In genomic region chr2:172231508-172231907, GRCh38 we compare ENCODE assay signal across 15 cellular contexts.
DNase-seq lines count a peak whose midpoint lies in the region; FAIRE-seq and TF ChIP-seq lines count a peak whose summit lies in the region.
"Had no signal": no experiment of that assay in that cellular context is flagged by ENCODE, and none has a peak within 500 bp of the region (broad histone marks: within the 10 kb centered on the region; RNA-seq: fewer than 3 reads in every experiment).

No MANE protein-coding gene starts in this region.

- peak overlapping the region; percentile 47 for H3K27ac ChIP-seq in caudate nucleus (ENCODE audit: low read depth, low read length)
- peak overlapping the region in 1 of 2 donors; percentile 15 for H3K27ac ChIP-seq in ovary
- H3K27ac ChIP-seq: C4-2B, WERI-Rb-1 had no signal

- no peak for TF ChIP-seq EP300 in ovary (IDR thresholded peaks at IDR 0.05)

- no peak for TF ChIP-seq CTCF in mesothelial cell of epicardium (IDR thresholded peaks at IDR 0.05; ENCODE audit: unreplicated experiment)
- TF ChIP-seq CTCF in nephron progenitor cell (IDR thresholded peaks at IDR 0.05) = no peak
- no peak for TF ChIP-seq CTCF in ovary (IDR thresholded peaks at IDR 0.05)

- peaks cover 35% of the 10 kb centered on the region for H3K4me1 ChIP-seq in ovary (ENCODE audit: insufficient read depth)

- TF ChIP-seq POLR2A in ovary (IDR thresholded peaks at IDR 0.05) = no peak

- H3K27me3 Mint-ChIP-seq in mesothelial cell of epicardium (ENCODE audit: low read depth) (peaks cover 28% of the 10 kb centered on the region), nephron progenitor cell (ENCODE audit: low read depth, poor library complexity) (peaks cover 39% of the 10 kb centered on the region)

- H3K4me3 ChIP-seq in ovary (no peak overlapping the region), MG63 (no peak overlapping the region)

- no peaks in the 10 kb centered on the region for H3K27me3 ChIP-seq in ovary
- no peaks in the 10 kb centered on the region for H3K27me3 ChIP-seq in MG63

- H3K36me3 ChIP-seq in ovary = no peaks in the 10 kb centered on the region
- no peaks in the 10 kb centered on the region for H3K36me3 ChIP-seq in MG63
- H3K36me3 ChIP-seq: WERI-Rb-1 had no signal

- DNase-seq in NCI-H69 (lab: John Stamatoyannopoulos, UW) (peak; percentile 13), caudate nucleus (lab: John Stamatoyannopoulos, UW) (peak in 2 of 61 donors; percentile 32 to 65), mesothelial cell of epicardium (ENCODE audit: low spot score in 2 of 2, unreplicated experiment in 2 of 2) (no peak), urothelium cell line (ENCODE audit: low spot score) (peak; percentile 30), nephron progenitor cell (no peak), ovary (no peak), MG63 (no peak)
- DNase-seq: activated gamma-delta T cell; left cardiac atrium; NCI-H1694 treated with DMSO at 0.1 percent for 48 hours; NCI-H526; stimulated activated CD4-positive, alpha-beta T cell treated with anti-CD3 and anti-CD28 coated beads, Interleukin-15, amount 100 ng/mL, for 24 hours; WERI-Rb-1 had no signal

- H3K9me3 ChIP-seq in ovary (no peaks in the 10 kb centered on the region), MG63 (no peaks in the 10 kb centered on the region)

- H3K9me3 Mint-ChIP-seq in mesothelial cell of epicardium (no peaks in the 10 kb centered on the region), nephron progenitor cell (no peaks in the 10 kb centered on the region)
- H3K9me3 Mint-ChIP-seq: dendritic cell treated with granulocyte-macrophage colony-stimulating factor and Interleukin-4, amounts not matched to agents 40 ng/mL and 50 ng/mL, for 4 days had no signal

- no peak for FAIRE-seq in urothelium cell line (lab: Jason Lieb, UNC)

- intact Hi-C loops in ovary (cut with DNase I) = no loop called here

- WGBS in ovary, 3 donors = 94 to 100% (median 95%) methylated on average over 3 of the region's 3 CpGs

- H3K4me1 Mint-ChIP-seq in mesothelial cell of epicardium (peaks cover 76% of the 10 kb centered on the region), nephron progenitor cell (peaks cover 65% of the 10 kb centered on the region)

- H3K4me3 Mint-ChIP-seq in mesothelial cell of epicardium (no peak overlapping the region), nephron progenitor cell (no peak overlapping the region)
- H3K4me3 Mint-ChIP-seq: dendritic cell treated with granulocyte-macrophage colony-stimulating factor and Interleukin-4, amounts not matched to agents 40 ng/mL and 50 ng/mL, for 4 days had no signal

- H3K27ac Mint-ChIP-seq in mesothelial cell of epicardium (peak overlapping the region; percentile 88), nephron progenitor cell (no peak overlapping the region)
- H3K27ac Mint-ChIP-seq: dendritic cell treated with granulocyte-macrophage colony-stimulating factor and Interleukin-4, amounts not matched to agents 40 ng/mL and 50 ng/mL, for 4 days had no signal

- H3K36me3 Mint-ChIP-seq in mesothelial cell of epicardium (no peaks in the 10 kb centered on the region), nephron progenitor cell (ENCODE audit: low read depth) (no peaks in the 10 kb centered on the region)

Comparison
In these comparisons a context has a peak if more than half of its experiments do, and no peak if none do; other contexts are left out.
1. DNase-seq: peak in NCI-H69 (single experiment) and urothelium cell line (single experiment); none in mesothelial cell of epicardium (0 of 2), nephron progenitor cell (single experiment), ovary (0 of 5) and MG63 (single experiment).